In genomic region chr6:106145741-106146227, GRCh38 we compare ENCODE assay signal across 9 cellular contexts. TPM values are rescaled to one million over a fixed set of nuclear protein-coding genes. Genes with fewer than 3 reads are reported as not detected.
DNase-seq lines count a peak whose midpoint lies in the region; ATAC-seq, FAIRE-seq and TF ChIP-seq lines count a peak whose summit lies in the region.
"Had no signal": no experiment of that assay in that cellular context is flagged by ENCODE, and none has a peak within 500 bp of the region (broad histone marks: within the 10 kb centered on the region; RNA-seq: fewer than 3 reads in every experiment).

No MANE protein-coding gene starts in this region.

- ATAC-seq in GM19467 (IDR thresholded peaks at IDR 0.05; ENCODE audit: unreplicated experiment) (peak; percentile 31), HG03354 (IDR thresholded peaks at IDR 0.05; ENCODE audit: poor library complexity, severe bottlenecking, unreplicated experiment) (peak; percentile 29), left ventricle myocardium superior (no peak)

- FAIRE-seq in GM12891 (lab: Jason Lieb, UNC), result peak; percentile 79

- H3K4me3 ChIP-seq in astrocyte of the spinal cord (ENCODE audit: low read depth, low read length), result no peak overlapping the region

- in situ Hi-C loops in astrocyte of the spinal cord (cut with HindIII; ENCODE audit: low sequenced_read_pairs), result no loop called here

- TF ChIP-seq POLR2A in GM12891 (IDR thresholded peaks at IDR 0.05; ENCODE audit: low read depth, low read length), result no peak

- DNase-seq in GM12891 (ENCODE audit: insufficient read length, low spot score), result no peak
- DNase-seq in astrocyte of the spinal cord (ENCODE audit: low read depth, low spot score), result peak; percentile 25
- no peak for DNase-seq in left ventricle myocardium superior
- no peak for DNase-seq in NCI-H82 treated with DMSO at 0.1 percent for 48 hours (lab: John Stamatoyannopoulos, UW; ENCODE audit: unreplicated experiment)
- no peak for DNase-seq in epidermal melanocyte (ENCODE audit: insufficient read length, low spot score)
- DNase-seq in activated CD4-positive, CD25-positive, alpha-beta regulatory T cell treated with anti-CD3 and anti-CD28 coated beads, Interleukin-2, amount 50 U/mL, for 72 hours, result no peak
- DNase-seq: NCI-H82 had no signal

- TF ChIP-seq CTCF in astrocyte of the spinal cord (IDR thresholded peaks at IDR 0.05; ENCODE audit: low read depth, low read length), result no peak

- intact Hi-C loops in left ventricle myocardium superior (cut with micrococcal nuclease), result no loop called here

TF ChIP-seq in GM12891, 5 proteins besides CTCF, POLR2A, EP300 and RAD21:
- TF ChIP-seq SPI1 (IDR thresholded peaks at IDR 0.05; ENCODE audit: low read depth, low read length) (no peak), POU2F2 (IDR thresholded peaks at IDR 0.05; ENCODE audit: low read depth, low read length) (no peak), POLR2AphosphoS5 (IDR thresholded peaks at IDR 0.05; ENCODE audit: low read depth, low read length) (no peak), TAF1 (IDR thresholded peaks at IDR 0.05; ENCODE audit: low read depth, low read length) (no peak), PAX5 (IDR thresholded peaks at IDR 0.05; ENCODE audit: insufficient read depth, low read length, severe bottlenecking) (no peak)
TF ChIP-seq in GM12891: peak in this region for 0.

RNA-seq across cellular contexts. Expression of gene PRDM1, which starts 59.6 kb away (rescaled TPM):
- polyA plus RNA-seq in GM12891 (2012; ENCODE audit: low read depth, missing spikeins), result 2.4 TPM
- total RNA-seq in left ventricle myocardium superior, result 1.7 TPM
